Comparison of ENCODE assay signal across 12 cellular contexts in genomic region chr19:30696514-30696913, GRCh38.
A peak's percentile ranks its signal among the peaks of the same experiment; 100 is the strongest.
DNase-seq lines count a peak whose midpoint lies in the region; ATAC-seq, FAIRE-seq and TF ChIP-seq lines count a peak whose summit lies in the region.
"Had no signal": no experiment of that assay in that cellular context is flagged by ENCODE, and none has a peak within 500 bp of the region (broad histone marks: within the 10 kb centered on the region; RNA-seq: fewer than 3 reads in every experiment).

No MANE protein-coding gene starts in this region.

- DNase-seq in 8988T = peak; percentile 65
- peak; percentile 33 for DNase-seq in GM12891 (ENCODE audit: insufficient read length, low spot score)
- peak; percentile 82 for DNase-seq in WERI-Rb-1
- peak; percentile 74 for DNase-seq in iPS DF 4.7 (ENCODE audit: extremely low read depth, low spot score)
- DNase-seq in substantia nigra (lab: John Stamatoyannopoulos, UW) = no peak
- DNase-seq in GF-D8 (lab: John Stamatoyannopoulos, UW) = no peak
- DNase-seq: GDM1 had no signal

- no peak for TF ChIP-seq POLR2A in GM12891 (IDR thresholded peaks at IDR 0.05; ENCODE audit: low read depth, low read length)

- FAIRE-seq in GM12891 (lab: Jason Lieb, UNC) = no peak

- no peak overlapping the region for H3K4me3 ChIP-seq in WERI-Rb-1 (ENCODE audit: low read depth, low read length)
- H3K4me3 ChIP-seq: gastroesophageal sphincter, thoracic aorta had no signal

- peak overlapping the region; percentile 41 for H3K27ac ChIP-seq in WERI-Rb-1
- H3K27ac ChIP-seq in substantia nigra (ENCODE audit: low read depth, low read length, poor library complexity, severe bottlenecking) = no peak overlapping the region
- H3K27ac ChIP-seq: gastroesophageal sphincter, thoracic aorta had no signal

- TF ChIP-seq CTCF in WERI-Rb-1 (IDR thresholded peaks at IDR 0.05; ENCODE audit: low read depth, low read length) = peak; percentile 91

- H3K36me3 ChIP-seq in WERI-Rb-1 = no peaks in the 10 kb centered on the region
- H3K36me3 ChIP-seq: gastroesophageal sphincter, thoracic aorta had no signal

- H3K9me3 ChIP-seq in WERI-Rb-1 (ENCODE audit: severe bottlenecking) = no peaks in the 10 kb centered on the region
- H3K9me3 ChIP-seq: gastroesophageal sphincter, thoracic aorta had no signal

- no peak for ATAC-seq in HG03039 (IDR thresholded peaks at IDR 0.05; ENCODE audit: unreplicated experiment)
- ATAC-seq in GM21528 (IDR thresholded peaks at IDR 0.05; ENCODE audit: low FRiP score, unreplicated experiment) = no peak
- ATAC-seq: activated T-cell treated with anti-CD3 and anti-CD28 coated beads, Interleukin-2, amount 50 U/mL, for 72 hours; gastroesophageal sphincter had no signal

- no peaks in the 10 kb centered on the region for H3K27me3 ChIP-seq in WERI-Rb-1 (ENCODE audit: insufficient read depth, low read depth, severe bottlenecking)

TF ChIP-seq in GM12891, 5 proteins besides CTCF, POLR2A, EP300 and RAD21:
- no peak for TF ChIP-seq POU2F2 (IDR thresholded peaks at IDR 0.05; ENCODE audit: low read depth, low read length)
- TF ChIP-seq TAF1 (IDR thresholded peaks at IDR 0.05; ENCODE audit: low read depth, low read length) = no peak
- no peak for TF ChIP-seq POLR2AphosphoS5 (IDR thresholded peaks at IDR 0.05; ENCODE audit: low read depth, low read length)
- no peak for TF ChIP-seq PAX5 (IDR thresholded peaks at IDR 0.05; ENCODE audit: insufficient read depth, low read length, severe bottlenecking)
- TF ChIP-seq SPI1 (IDR thresholded peaks at IDR 0.05; ENCODE audit: low read depth, low read length) = no peak
TF ChIP-seq in GM12891: peak in this region for 0.

Comparison
In these comparisons a context has a peak if more than half of its experiments do, and no peak if none do; other contexts are left out.
1. DNase-seq: peak in 8988T (single experiment), GM12891 (single experiment), WERI-Rb-1 (single experiment) and iPS DF 4.7 (single experiment); none in substantia nigra (0 of 49) and GF-D8 (single experiment).